10 cellular contexts compared by ENCODE assay signal in genomic region chr18:48446582-48447225, GRCh38. TPM values are rescaled to one million over a fixed set of nuclear protein-coding genes. Genes with fewer than 3 reads are reported as not detected.
A peak's percentile ranks its signal among the peaks of the same experiment; 100 is the strongest.
DNase-seq lines count a peak whose midpoint lies in the region; ATAC-seq and TF ChIP-seq lines count a peak whose summit lies in the region.
"Had no signal": no experiment of that assay in that cellular context is flagged by ENCODE, and none has a peak within 500 bp of the region (broad histone marks: within the 10 kb centered on the region; RNA-seq: fewer than 3 reads in every experiment).

No MANE protein-coding gene starts in this region.

- peak in 5 of 6 experiments; percentile 27 to 85 (median 85) for TF ChIP-seq CTCF in Peyer's patch (IDR thresholded peaks at IDR 0.05)
- peak; percentile 87 to 92 (median 89) for TF ChIP-seq CTCF in nephron (IDR thresholded peaks at IDR 0.05; ENCODE audit: unreplicated experiment in 3 of 3)

- ATAC-seq in GM18909 (IDR thresholded peaks at IDR 0.05; ENCODE audit: poor library complexity, unreplicated experiment), result peak; percentile 67

- H3K9me3 ChIP-seq in Peyer's patch, result no peaks in the 10 kb centered on the region
- H3K9me3 ChIP-seq: BLaER1 treated with 17β-estradiol and CSF1 and Interleukin-3, amounts not matched to agents 10 nM and 100 nM had no signal

- H3K4me1 ChIP-seq in Peyer's patch, result no peaks in the 10 kb centered on the region

- H3K27ac ChIP-seq in Peyer's patch, result no peak overlapping the region
- H3K27ac ChIP-seq: BLaER1 treated with 17β-estradiol and CSF1 and Interleukin-3, amounts not matched to agents 10 nM and 100 nM had no signal

- TF ChIP-seq POLR2A in Peyer's patch (IDR thresholded peaks at IDR 0.05), result no peak

- peak; percentile 54 for DNase-seq in A172 (ENCODE audit: low spot score)
- DNase-seq in LoVo (ENCODE audit: low spot score), result peak; percentile 78
- peak; percentile 51 to 91 (median 90) for DNase-seq in Peyer's patch
- peak; percentile 81 to 82 for DNase-seq in activated T-cell treated with anti-CD3 and anti-CD28 coated beads, Interleukin-2, amount 50 U/mL, for 48 hours
- DNase-seq in fibroblast of gingiva (ENCODE audit: low read depth), result peak; percentile 70
- peak; percentile 66 for DNase-seq in stimulated activated naive CD4-positive, alpha-beta T cell treated with Interleukin-2 at 50 U/mL for 16 hours (lab: John Stamatoyannopoulos, UW)

- peaks cover 23% of the 10 kb centered on the region for H3K27me3 Mint-ChIP-seq in nephron (ENCODE audit: low read depth)

- peak overlapping the region in 2 of 3 experiments; percentile 28 to 60 for H3K27ac Mint-ChIP-seq in nephron

- H3K36me3 Mint-ChIP-seq in nephron (ENCODE audit: low read depth), result no peaks in the 10 kb centered on the region

- no peaks in the 10 kb centered on the region for H3K9me3 Mint-ChIP-seq in nephron

- no peak overlapping the region for H3K4me3 ChIP-seq in Peyer's patch
- H3K4me3 ChIP-seq: BLaER1 treated with 17β-estradiol and CSF1 and Interleukin-3, amounts not matched to agents 10 nM and 100 nM; skin epidermis had no signal

- no peaks in the 10 kb centered on the region for H3K27me3 ChIP-seq in Peyer's patch

- no peak overlapping the region for H3K4me3 Mint-ChIP-seq in nephron

- peaks cover 36% of the 10 kb centered on the region for H3K4me1 Mint-ChIP-seq in nephron

- H3K36me3 ChIP-seq in Peyer's patch, result no peaks in the 10 kb centered on the region
- H3K36me3 ChIP-seq: BLaER1 treated with 17β-estradiol and CSF1 and Interleukin-3, amounts not matched to agents 10 nM and 100 nM had no signal

RNA-seq across cellular contexts. Expression of gene ZBTB7C, which starts 37.5 kb away (rescaled TPM):
- total RNA-seq in A172 (2014; rRNA removed; shearing (Covaris generic)), result 1.4 and 3.4 TPM in 2 replicates
- 10 to 100 TPM; 10.5 to 15.7 (median 14.2) TPM for total RNA-seq in Peyer's patch
